17 cellular contexts compared by ENCODE assay signal in the genomic region with DNA sequence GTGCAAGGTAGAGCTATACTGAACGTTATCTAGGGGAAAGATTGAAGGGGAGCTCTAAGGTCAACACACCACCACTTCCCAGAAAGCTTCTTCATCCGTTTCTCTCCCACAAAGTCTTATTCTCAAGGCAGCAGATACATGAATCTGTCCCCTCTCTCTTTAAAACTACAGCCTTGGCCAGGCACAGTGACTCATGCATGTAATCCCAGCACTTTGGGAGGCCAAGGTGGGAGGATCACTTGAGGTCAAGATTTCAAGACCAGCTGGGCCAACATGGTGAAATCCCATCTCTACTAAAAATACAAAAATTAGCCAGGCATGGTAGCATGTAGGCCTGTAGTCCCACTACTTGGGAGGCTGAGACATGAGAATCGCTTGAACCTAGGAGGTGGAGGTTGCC. TPM values are rescaled to one million over a fixed set of nuclear protein-coding genes. Genes with fewer than 3 reads are reported as not detected.
DNase-seq lines count a peak whose midpoint lies in the region; ATAC-seq and TF ChIP-seq lines count a peak whose summit lies in the region.
"Had no signal": no experiment of that assay in that cellular context is flagged by ENCODE, and none has a peak within 500 bp of the region (broad histone marks: within the 10 kb centered on the region; RNA-seq: fewer than 3 reads in every experiment).

No MANE protein-coding gene starts in this region.

- intact Hi-C loops in mammary epithelial cell (cut with micrococcal nuclease): no loop called here
- intact Hi-C loops in left ventricle myocardium superior (cut with micrococcal nuclease): no loop called here
- intact Hi-C loops in upper lobe of right lung (cut with DNase I): no loop called here
- intact Hi-C loops in right lobe of liver (cut with DNase I): no loop called here

- 67% methylated on average over 3 of the region's 3 CpGs for WGBS in mammary epithelial cell (ENCODE audit: low coverage, missing lambda C conversion rate)
- 85% methylated on average over 3 of the region's 3 CpGs for WGBS in right lobe of liver (ENCODE audit: insufficient coverage, low coverage, low lambda C conversion rate, missing lambda C conversion rate)

- H3K9me3 ChIP-seq in mammary epithelial cell (replicated peaks; ENCODE audit: insufficient read depth, low read length): no peaks in the 10 kb centered on the region
- H3K9me3 ChIP-seq in upper lobe of right lung: no peaks in the 10 kb centered on the region
- H3K9me3 ChIP-seq in right lobe of liver: no peaks in the 10 kb centered on the region
- H3K9me3 ChIP-seq: SK-N-SH had no signal

- peaks cover 25% of the 10 kb centered on the region for H3K27me3 Mint-ChIP-seq in activated T-helper 17 cell treated with anti-CD3 and anti-CD28 coated beads, Interleukin-2, amount 50 U/mL, for 72 hours

- H3K4me3 ChIP-seq in mammary epithelial cell (replicated peaks in 1 of 3; ENCODE audit: insufficient read depth in 1 of 3, low read depth in 2 of 3, low read length in 3 of 3) (no peak overlapping the region), upper lobe of right lung (no peak overlapping the region), right lobe of liver (no peak overlapping the region)
- H3K4me3 ChIP-seq: GM12878, skin epidermis had no signal

- no peaks in the 10 kb centered on the region for H3K79me2 ChIP-seq in mammary epithelial cell (ENCODE audit: insufficient read depth, low read length)

- H3K4me1 ChIP-seq in mammary epithelial cell (ENCODE audit: insufficient read depth, low read length) (peaks cover 33% of the 10 kb centered on the region), upper lobe of right lung (peaks cover 15% of the 10 kb centered on the region), right lobe of liver (peaks cover 0 to 10% (median 4%) of the 10 kb centered on the region in 4 donors)

- in situ Hi-C loops in mammary epithelial cell (cut with MboI; ENCODE audit: low sequenced_read_pairs in 2 of 2): no loop called here

- no peak for TF ChIP-seq POLR2A in right lobe of liver (IDR thresholded peaks at IDR 0.05)

- H3K36me3 ChIP-seq in mammary epithelial cell (ENCODE audit: insufficient read depth, low read length): no peaks in the 10 kb centered on the region
- H3K36me3 ChIP-seq in upper lobe of right lung: no peaks in the 10 kb centered on the region
- no peaks in the 10 kb centered on the region for H3K36me3 ChIP-seq in right lobe of liver

- H3K4me2 ChIP-seq in mammary epithelial cell (ENCODE audit: insufficient read depth, low read depth, low read length): peak overlapping the region; percentile 68
- H3K4me2 ChIP-seq: KMS-11, SK-N-SH had no signal

- no peaks in the 10 kb centered on the region for H4K20me1 ChIP-seq in mammary epithelial cell (ENCODE audit: insufficient read depth, low read length)

- no peaks in the 10 kb centered on the region for H3K36me3 Mint-ChIP-seq in activated T-helper 17 cell treated with anti-CD3 and anti-CD28 coated beads, Interleukin-2, amount 50 U/mL, for 72 hours (ENCODE audit: low read depth)

- H3K27ac ChIP-seq in mammary epithelial cell (ENCODE audit: insufficient read depth, low read depth, low read length): no peak overlapping the region
- peak overlapping the region; percentile 21 for H3K27ac ChIP-seq in upper lobe of right lung
- H3K27ac ChIP-seq in right lobe of liver: no peak overlapping the region
- H3K27ac ChIP-seq: KMS-11 had no signal

- BruUV-seq in mammary epithelial cell (replicated peaks; lab: Mats Ljungman, UMichigan): no TSS peak

- peak; percentile 78 for ATAC-seq in left ventricle myocardium superior
- no peak for ATAC-seq in upper lobe of right lung
- no peak for ATAC-seq in right lobe of liver
- no peak for ATAC-seq in activated T-helper 17 cell treated with anti-CD3 and anti-CD28 coated beads, Interleukin-2, amount 50 U/mL, for 72 hours (replicated peaks)
- ATAC-seq: GM12878 had no signal

- peak; percentile 8 for DNase-seq in M059J (ENCODE audit: low read depth)
- DNase-seq in mammary epithelial cell: no peak
- DNase-seq in left ventricle myocardium superior: no peak
- DNase-seq in upper lobe of right lung: no peak
- no peak for DNase-seq in activated effector memory CD4-positive, alpha-beta T cell treated with Interleukin-2 at 50 U/mL for 16 hours
- DNase-seq in right lobe of liver: no peak
- DNase-seq: GF-D8; NCI-H526 treated with DMSO at 0.1 percent for 48 hours; SK-N-SH; stimulated activated CD4-positive, alpha-beta T cell treated with anti-CD3 and anti-CD28 coated beads, Interleukin-4, amount 100 ng/mL, for 1 hour; substantia nigra; T1000 had no signal

- H3K4me3 Mint-ChIP-seq in activated T-helper 17 cell treated with anti-CD3 and anti-CD28 coated beads, Interleukin-2, amount 50 U/mL, for 72 hours: no peak overlapping the region

- CTCF ChIA-PET in mammary epithelial cell (lab: Charles Lee; ENCODE audit: low non-redundant PET): no interaction called here

- dilution Hi-C loops in mammary epithelial cell (cut with HindIII; ENCODE audit: low sequenced_read_pairs): loop anchor here (5.0 kb wide), 1 partner anchor 34 kb away; no protein-coding TSS in a partner anchor

- H3K27me3 ChIP-seq in mammary epithelial cell (ENCODE audit: insufficient read depth, low read length) (no peaks in the 10 kb centered on the region), upper lobe of right lung (no peaks in the 10 kb centered on the region), right lobe of liver (no peaks in the 10 kb centered on the region)

- H3K9me3 Mint-ChIP-seq in activated T-helper 17 cell treated with anti-CD3 and anti-CD28 coated beads, Interleukin-2, amount 50 U/mL, for 72 hours: no peaks in the 10 kb centered on the region

- H2AFZ ChIP-seq in mammary epithelial cell (ENCODE audit: low read depth, low read length): no peak overlapping the region

- H3K9ac ChIP-seq in mammary epithelial cell (ENCODE audit: insufficient read depth, low read length): no peak overlapping the region
- H3K9ac ChIP-seq: KMS-11, SK-N-SH had no signal

- no peak for TF ChIP-seq CTCF in mammary epithelial cell (conservative IDR thresholded peaks at IDR 0.05 in 1 of 2, IDR thresholded peaks at IDR 0.05 in 1 of 2; ENCODE audit: extremely low read depth in 1 of 2, insufficient read depth in 1 of 2, low read depth in 1 of 2, low read length in 2 of 2)
- no peak for TF ChIP-seq CTCF in upper lobe of right lung (IDR thresholded peaks at IDR 0.05)
- no peak for TF ChIP-seq CTCF in right lobe of liver (IDR thresholded peaks at IDR 0.05)

- no peaks in the 10 kb centered on the region for H3K4me1 Mint-ChIP-seq in activated T-helper 17 cell treated with anti-CD3 and anti-CD28 coated beads, Interleukin-2, amount 50 U/mL, for 72 hours

- no peak overlapping the region for H3K27ac Mint-ChIP-seq in activated T-helper 17 cell treated with anti-CD3 and anti-CD28 coated beads, Interleukin-2, amount 50 U/mL, for 72 hours

RNA-seq across cellular contexts. Expression of a gene that starts 8.1 kb away (rescaled TPM):
- not detected in 2 replicates for total RNA-seq in M059J (2014; rRNA removed; shearing (Covaris generic))
- total RNA-seq in mammary epithelial cell: under 1 TPM in 1 of 2 donors, not detected in 1; under 0.01 TPM
- polyA plus RNA-seq in mammary epithelial cell: 0.22 TPM
- polyA minus RNA-seq in mammary epithelial cell: not detected
- total RNA-seq in left ventricle myocardium superior: 1.6 TPM
- total RNA-seq in upper lobe of right lung: 6.8 TPM
- 1 to 10 TPM; 1.2 to 4.1 (median 2.1) TPM for total RNA-seq in right lobe of liver
- total RNA-seq in activated T-helper 17 cell treated with anti-CD3 and anti-CD28 coated beads, Interleukin-2, amount 50 U/mL, for 72 hours: not detected
- polyA plus RNA-seq: BJ had no signal

RNA-seq across cellular contexts. Expression of a gene that starts 35.4 kb away (rescaled TPM):
- not detected in 2 replicates for total RNA-seq in M059J (2014; rRNA removed; shearing (Covaris generic))
- total RNA-seq in mammary epithelial cell (not detected), left ventricle myocardium superior (0.30 TPM), upper lobe of right lung (2.1 TPM), right lobe of liver (under 1 TPM in 4 of 6 experiments, not detected in 2; 0.30 to 0.64 (median 0.39) TPM)
- not detected for polyA plus RNA-seq in mammary epithelial cell
- polyA minus RNA-seq in mammary epithelial cell: not detected
- not detected for total RNA-seq in activated T-helper 17 cell treated with anti-CD3 and anti-CD28 coated beads, Interleukin-2, amount 50 U/mL, for 72 hours
- total RNA-seq: GM12878 had no signal
- polyA plus RNA-seq: BJ, GM12878, SK-N-SH had no signal
